ENCODE assay signal across 19 cellular contexts in the genomic region with DNA sequence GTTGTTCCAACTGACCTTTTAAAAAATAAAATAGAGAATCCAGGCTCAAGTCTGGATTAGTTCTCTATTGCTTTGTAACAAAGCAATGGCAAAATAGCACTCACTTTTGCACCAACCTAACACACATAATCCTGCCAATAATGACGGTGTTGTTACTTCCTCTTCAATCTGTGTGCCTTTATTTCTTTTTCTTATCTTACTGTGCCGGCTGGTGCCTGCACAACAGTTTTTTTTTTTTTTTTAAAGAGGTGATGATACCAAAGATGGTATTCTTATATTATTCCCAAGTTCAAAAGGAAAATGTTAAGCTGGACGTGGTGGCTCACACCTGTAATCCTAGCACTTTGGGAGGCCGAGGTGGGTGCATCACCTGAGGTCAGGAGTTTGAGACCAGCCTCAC.
"Had no signal": no experiment of that assay in that cellular context is flagged by ENCODE, and none has a peak within 500 bp of the region (broad histone marks: within the 10 kb centered on the region; RNA-seq: fewer than 3 reads in every experiment).

No MANE protein-coding gene starts in this region.

- DNase-seq: colonic mucosa; cortex of kidney; effector CD8-positive, alpha-beta T cell; effector memory CD8-positive, alpha-beta T cell; endodermal cell; foreskin keratinocyte; heart left ventricle; hippocampal formation; left cardiac atrium; left lung; left ventricle myocardium superior; lower lobe of right lung; mesenchymal stem cell; mucosa of descending colon; naive B cell had no signal

- H3K27me3 ChIP-seq: colonic mucosa, esophagus muscularis mucosa, foreskin keratinocyte, gastroesophageal sphincter, heart left ventricle, left lung had no signal

- H3K27ac ChIP-seq: colonic mucosa, esophagus muscularis mucosa, foreskin keratinocyte, gastroesophageal sphincter, heart left ventricle, left lung, lower lobe of right lung had no signal

- H3K4me3 ChIP-seq: colonic mucosa, esophagus muscularis mucosa, gastroesophageal sphincter, heart left ventricle, left lung, lower lobe of right lung, mucosa of descending colon had no signal

- H3K36me3 ChIP-seq: colonic mucosa, esophagus muscularis mucosa, gastroesophageal sphincter, heart left ventricle, left lung, lower lobe of right lung had no signal

- H3K9me3 ChIP-seq: colonic mucosa, esophagus muscularis mucosa, gastroesophageal sphincter, heart left ventricle, left lung, lower lobe of right lung, mucosa of descending colon had no signal

- ATAC-seq: effector memory CD8-positive, alpha-beta T cell; foreskin keratinocyte; gastroesophageal sphincter; heart left ventricle; left cardiac atrium; left lung; left ventricle myocardium superior; lower lobe of right lung; mucosa of descending colon had no signal

- FAIRE-seq: islet of Langerhans, keratinocyte had no signal

- H3K4me1 ChIP-seq: colonic mucosa, esophagus muscularis mucosa, foreskin keratinocyte, gastroesophageal sphincter, heart left ventricle, left lung, lower lobe of right lung had no signal
